In the genomic region with DNA sequence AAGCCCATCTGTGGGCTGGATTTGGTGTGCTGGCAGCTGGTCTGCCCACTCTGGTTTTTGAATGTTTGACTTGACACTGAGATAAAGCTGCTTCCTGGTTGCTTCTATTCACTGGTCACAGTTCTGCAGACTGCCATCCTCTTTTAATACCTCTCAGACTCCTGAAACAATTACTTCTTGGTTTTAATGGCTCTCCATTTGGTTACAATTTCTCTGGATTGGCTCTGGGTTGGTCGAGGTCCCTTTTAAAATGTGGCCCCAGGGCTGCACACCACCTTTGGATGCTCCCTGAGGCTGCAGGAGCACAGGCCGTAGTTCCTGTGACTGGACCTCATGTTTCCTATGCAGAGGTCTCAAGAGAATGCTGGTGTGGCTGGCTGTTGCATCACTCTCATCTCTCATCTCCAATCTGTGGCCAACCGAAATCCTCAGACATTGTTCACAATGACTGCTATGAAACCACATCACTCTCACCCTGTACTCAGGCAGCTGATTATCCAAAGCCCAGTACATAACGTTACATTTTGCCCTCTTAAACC, we compare ENCODE assay signal across 9 cellular contexts.
DNase-seq lines count a peak whose midpoint lies in the region; ATAC-seq, FAIRE-seq and TF ChIP-seq lines count a peak whose summit lies in the region.
"Had no signal": no experiment of that assay in that cellular context is flagged by ENCODE, and none has a peak within 500 bp of the region (broad histone marks: within the 10 kb centered on the region; RNA-seq: fewer than 3 reads in every experiment).

No MANE protein-coding gene starts in this region.

- no peaks in the 10 kb centered on the region for H3K9me3 Mint-ChIP-seq in naive thymus-derived CD8-positive, alpha-beta T cell

- in situ Hi-C loops in GM12878 (cut with MboI) = no loop called here

- ATAC-seq in GM21360 (IDR thresholded peaks at IDR 0.05; ENCODE audit: unreplicated experiment) (peak; percentile 91), HG03558 (IDR thresholded peaks at IDR 0.05; ENCODE audit: extremely low read depth, unreplicated experiment) (peak; percentile 80), GM12878 (peak; percentile 87)
- no peak for ATAC-seq in naive thymus-derived CD8-positive, alpha-beta T cell

- SMC1A ChIA-PET in GM12878 (lab: Charles Lee; ENCODE audit: uncharacterized antibody, unreplicated experiment) = interaction anchor here (1.1 to 8.8 kb wide), 7 partner anchors 16 to 100 kb away, joined by 3 to 163 read pairs (median 14); no protein-coding TSS in a partner anchor

- CTCF ChIA-PET in GM12878 (lab: Yijun Ruan, JAX) = interaction anchor here (1.2 to 4.4 kb wide), 9 partner anchors 10 to 100 kb away, joined by 3 to 42 read pairs (median 5); no protein-coding TSS in a partner anchor

- peaks cover 0 to 17% (median 4%) of the 10 kb centered on the region in 4 donors for H3K4me1 Mint-ChIP-seq in naive thymus-derived CD8-positive, alpha-beta T cell

- no peaks in the 10 kb centered on the region for H3K36me3 ChIP-seq in GM12878 (ENCODE audit: control insufficient read depth in 2 of 2, insufficient read depth in 2 of 2, low read length in 1 of 2)

- H3K9me3 ChIP-seq in GM12878 (replicated peaks; ENCODE audit: control insufficient read depth, insufficient read depth, low read length) = no peaks in the 10 kb centered on the region
- H3K9me3 ChIP-seq: pancreas had no signal

- RAD21 ChIA-PET in GM12878 (lab: Charles Lee; ENCODE audit: unreplicated experiment) = interaction anchor here (0.8 to 2.4 kb wide), 8 partner anchors 9 to 108 kb away, joined by 3 to 9 read pairs (median 4); no protein-coding TSS in a partner anchor

- H3K27ac ChIP-seq in GM12878 (ENCODE audit: control insufficient read depth, insufficient read depth) = peak overlapping the region; percentile 86
- H3K27ac ChIP-seq: pancreas had no signal

- TF ChIP-seq RAD21 in GM12878 (IDR thresholded peaks at IDR 0.05; ENCODE audit: insufficient read depth, low read depth, low read length) = no peak

- H3K4me2 ChIP-seq in GM12878 (ENCODE audit: control insufficient read depth, insufficient read depth) = peak overlapping the region; percentile 3

- DNase-seq in GM12878 (ENCODE audit: low read depth, low spot score) (peak; percentile 92), DMS79 (lab: John Stamatoyannopoulos, UW) (no peak), NCI-H748 treated with DMSO at 0.1 percent for 48 hours (lab: John Stamatoyannopoulos, UW) (no peak), occipital lobe (lab: John Stamatoyannopoulos, UW) (no peak)
- no peak for DNase-seq in naive thymus-derived CD8-positive, alpha-beta T cell
- DNase-seq: pancreas had no signal

- intact Hi-C loops in GM12878 (cut with micrococcal nuclease; ENCODE audit: unreplicated experiment) = loop anchor here (1.0 to 5.0 kb wide), 3 partner anchors 14 to 96 kb away; no protein-coding TSS in a partner anchor

- 2% methylated on average over 4 of the region's 4 CpGs for WGBS in GM12878 (ENCODE audit: insufficient coverage, insufficient replicate concordance, low lambda C conversion rate, missing lambda C conversion rate)

- BruUV-seq in GM12878 (replicated peaks; lab: Mats Ljungman, UMichigan) = no TSS peak

- H3K27ac Mint-ChIP-seq in naive thymus-derived CD8-positive, alpha-beta T cell = peak overlapping the region in 1 of 10 donors; percentile 74

- no peaks in the 10 kb centered on the region for H3K27me3 ChIP-seq in GM12878 (replicated peaks in 1 of 2; ENCODE audit: control insufficient read depth in 2 of 2, insufficient read depth in 2 of 2, low read length in 1 of 2)
- H3K27me3 ChIP-seq: pancreas had no signal

- POLR2A ChIA-PET in GM12878 (lab: Charles Lee) = interaction anchor here (1.4 to 6.9 kb wide), 3 partner anchors 12 to 52 kb away, joined by 4 to 46 read pairs (median 6); no protein-coding TSS in a partner anchor
- POLR2A ChIA-PET in naive thymus-derived CD8-positive, alpha-beta T cell (lab: Charles Lee) = no interaction called here

- H3K36me3 Mint-ChIP-seq in naive thymus-derived CD8-positive, alpha-beta T cell = peaks cover 10 to 47% (median 22%) of the 10 kb centered on the region in 3 donors

- FAIRE-seq in GM12878 (lab: Jason Lieb, UNC) = peak; percentile 90
- FAIRE-seq: pancreas had no signal

- H3K4me3 Mint-ChIP-seq in naive thymus-derived CD8-positive, alpha-beta T cell = no peak overlapping the region

- no peak overlapping the region; the same call in 1 of the 2 replicates for H3K9ac ChIP-seq in GM12878 (ENCODE audit: control insufficient read depth, insufficient read depth, low read length)

- TF ChIP-seq POLR2A in GM15510 (IDR thresholded peaks at IDR 0.05; ENCODE audit: borderline replicate concordance, extremely low read depth, insufficient read length) = peak; percentile 22
- TF ChIP-seq POLR2A in GM12878 (IDR thresholded peaks at IDR 0.05; ENCODE audit: low read depth, low read length) = peak; percentile 61

- no peak overlapping the region for H3K4me3 ChIP-seq in GM12878
- H3K4me3 ChIP-seq: pancreas had no signal

- TF ChIP-seq CTCF in GM12878 (IDR thresholded peaks at IDR 0.05 in 2 of 3, conservative IDR thresholded peaks at IDR 0.05 in 1 of 3; ENCODE audit: control insufficient read depth in 2 of 3, extremely low read depth in 1 of 3, insufficient read depth in 1 of 3, low read depth in 3 of 3, low read length in 3 of 3) = no peak

- peaks cover 36% of the 10 kb centered on the region for H3K4me1 ChIP-seq in GM12878 (ENCODE audit: control insufficient read depth, insufficient read depth, low read length)
- H3K4me1 ChIP-seq: pancreas had no signal

- no peaks in the 10 kb centered on the region for H3K27me3 Mint-ChIP-seq in naive thymus-derived CD8-positive, alpha-beta T cell

- no peaks in the 10 kb centered on the region for H3K79me2 ChIP-seq in GM12878 (ENCODE audit: control insufficient read depth, insufficient read depth, low read length)

- H2AFZ ChIP-seq in GM12878 (ENCODE audit: control insufficient read depth, low read depth, low read length) = peak overlapping the region; percentile 59

- no peaks in the 10 kb centered on the region for H4K20me1 ChIP-seq in GM12878 (ENCODE audit: control insufficient read depth, insufficient read depth)

- TF ChIP-seq EP300 in GM12878 (IDR thresholded peaks at IDR 0.05; ENCODE audit: borderline replicate concordance in 1 of 2, control insufficient read depth in 1 of 2, low read depth in 2 of 2, low read length in 2 of 2) = peak; percentile 77; a peak in 3 of 4 replicates

TF ChIP-seq in GM12878, 131 proteins besides CTCF, POLR2A, EP300 and RAD21 (continues in another document):
- TF ChIP-seq, protein P1, sequence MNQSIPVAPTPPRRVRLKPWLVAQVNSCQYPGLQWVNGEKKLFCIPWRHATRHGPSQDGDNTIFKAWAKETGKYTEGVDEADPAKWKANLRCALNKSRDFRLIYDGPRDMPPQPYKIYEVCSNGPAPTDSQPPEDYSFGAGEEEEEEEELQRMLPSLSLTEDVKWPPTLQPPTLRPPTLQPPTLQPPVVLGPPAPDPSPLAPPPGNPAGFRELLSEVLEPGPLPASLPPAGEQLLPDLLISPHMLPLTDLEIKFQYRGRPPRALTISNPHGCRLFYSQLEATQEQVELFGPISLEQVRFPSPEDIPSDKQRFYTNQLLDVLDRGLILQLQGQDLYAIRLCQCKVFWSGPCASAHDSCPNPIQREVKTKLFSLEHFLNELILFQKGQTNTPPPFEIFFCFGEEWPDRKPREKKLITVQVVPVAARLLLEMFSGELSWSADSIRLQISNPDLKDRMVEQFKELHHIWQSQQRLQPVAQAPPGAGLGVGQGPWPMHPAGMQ (IDR thresholded peaks at IDR 0.05; ENCODE audit: borderline replicate concordance) = no peak
- TF ChIP-seq MYC (IDR thresholded peaks at IDR 0.05; ENCODE audit: insufficient read depth, insufficient read length, insufficient replicate concordance, low read length, severe bottlenecking) (no peak), ETV6 (conservative IDR thresholded peaks at IDR 0.05 in 1 of 2, IDR thresholded peaks at IDR 0.05 in 1 of 2; ENCODE audit: borderline replicate concordance in 1 of 2, low read depth in 1 of 2) (peak in 1 of 2 experiments; percentile 84; a peak in 1 of 4 replicates), NKRF (conservative IDR thresholded peaks at IDR 0.05) (no peak; the same call in 1 of the 2 replicates), ZBTB11 (CRISPR knock-in tag; IDR thresholded peaks at IDR 0.05) (no peak)

Comparison
In these comparisons a context has a peak if more than half of its experiments do, and no peak if none do; other contexts are left out.
1. ATAC-seq: peak in GM21360 (single experiment), HG03558 (single experiment) and GM12878 (single experiment); none in naive thymus-derived CD8-positive, alpha-beta T cell (0 of 2).